Comparison of ENCODE assay signal across 24 cellular contexts in genomic region chr11:115610908-115611307, GRCh38.
A peak's percentile ranks its signal among the peaks of the same experiment; 100 is the strongest.
DNase-seq lines count a peak whose midpoint lies in the region; ATAC-seq, FAIRE-seq and TF ChIP-seq lines count a peak whose summit lies in the region.
"Had no signal": no experiment of that assay in that cellular context is flagged by ENCODE, and none has a peak within 500 bp of the region (broad histone marks: within the 10 kb centered on the region; RNA-seq: fewer than 3 reads in every experiment).

No MANE protein-coding gene starts in this region.

- H3K56ac ChIP-seq in H1 (replicated peaks; ENCODE audit: insufficient read length, low read depth, low read length): no peak overlapping the region

- H3K36me3 ChIP-seq in H1 (ENCODE audit: control insufficient read depth in 2 of 4, insufficient read depth in 4 of 4, low read length in 3 of 4) (no peaks in the 10 kb centered on the region), right lobe of liver (no peaks in the 10 kb centered on the region), neural progenitor cell (no peaks in the 10 kb centered on the region)
- H3K36me3 ChIP-seq in naive thymus-derived CD4-positive, alpha-beta T cell (ENCODE audit: control insufficient read depth in 2 of 3, insufficient read depth in 3 of 3, low read length in 3 of 3): no peaks in the 10 kb centered on the region
- H3K36me3 ChIP-seq: BE2C, BLaER1 had no signal

- POLR2A ChIA-PET in H1 (lab: Charles Lee; ENCODE audit: partially characterized antibody): no interaction called here
- POLR2A ChIA-PET in naive thymus-derived CD4-positive, alpha-beta T cell (lab: Charles Lee): no interaction called here

- H3K79me2 ChIP-seq in H1 (ENCODE audit: control insufficient read depth in 1 of 2, insufficient read depth in 2 of 2, low read length in 2 of 2) (no peaks in the 10 kb centered on the region), neural progenitor cell (ENCODE audit: low read depth) (no peaks in the 10 kb centered on the region)

- H2BK20ac ChIP-seq in H1 (ENCODE audit: low read length): 0 out of 2 replicates have a peak overlapping the region, but pooled peaks have one; percentile 34

- no peaks in the 10 kb centered on the region for H3K9me3 ChIP-seq in H1 (ENCODE audit: insufficient read depth in 2 of 2, low read depth in 1 of 2, low read length in 1 of 2)
- no peaks in the 10 kb centered on the region for H3K9me3 ChIP-seq in right lobe of liver
- no peaks in the 10 kb centered on the region for H3K9me3 ChIP-seq in neural progenitor cell (ENCODE audit: low read depth)
- H3K9me3 ChIP-seq in naive thymus-derived CD4-positive, alpha-beta T cell (ENCODE audit: control insufficient read depth in 2 of 3, low read length in 3 of 3): no peaks in the 10 kb centered on the region
- H3K9me3 ChIP-seq: BE2C, BLaER1 had no signal

- peak overlapping the region; percentile 21; the same call in 1 of the 2 replicates for H3K27ac ChIP-seq in VCaP
- no peak overlapping the region for H3K27ac ChIP-seq in H1 (ENCODE audit: low read depth, low read length)
- no peak overlapping the region for H3K27ac ChIP-seq in right lobe of liver
- no peak overlapping the region for H3K27ac ChIP-seq in neural progenitor cell
- H3K27ac ChIP-seq in naive thymus-derived CD4-positive, alpha-beta T cell (ENCODE audit: low read depth, low read length): no peak overlapping the region
- H3K27ac ChIP-seq: BLaER1 had no signal

- H3K4me3 Mint-ChIP-seq in neural progenitor cell: no peak overlapping the region
- H3K4me3 Mint-ChIP-seq in naive thymus-derived CD4-positive, alpha-beta T cell: no peak overlapping the region
- H3K4me3 Mint-ChIP-seq: CD4-positive, alpha-beta memory T cell; CD4-positive, CD25-positive, alpha-beta regulatory T cell; CD8-positive, alpha-beta memory T cell had no signal

- H2BK12ac ChIP-seq in H1 (ENCODE audit: low read depth, low read length): no peak overlapping the region

- H3K4me2 ChIP-seq in H1 (ENCODE audit: insufficient read depth in 1 of 2, low read depth in 2 of 2, low read length in 2 of 2) (no peak overlapping the region), neural progenitor cell (peak overlapping the region; percentile 47)
- H3K4me2 ChIP-seq: BLaER1 had no signal

- ATAC-seq in right lobe of liver: peak; percentile 39 to 63 (median 48)
- ATAC-seq in naive thymus-derived CD4-positive, alpha-beta T cell: no peak

- no peaks in the 10 kb centered on the region for H3K79me1 ChIP-seq in H1 (ENCODE audit: low read depth, low read length)

- H3K9me3 Mint-ChIP-seq in neural progenitor cell: no peaks in the 10 kb centered on the region
- H3K9me3 Mint-ChIP-seq in naive thymus-derived CD4-positive, alpha-beta T cell: peaks cover 0 to 11% (median 4%) of the 10 kb centered on the region in 11 donors

- H3K4me1 ChIP-seq in H1 (replicated peaks in 1 of 4; ENCODE audit: control insufficient read depth in 3 of 4, insufficient read depth in 4 of 4, low read length in 3 of 4): peaks cover 0 to 11% (median 6%) of the 10 kb centered on the region in 4 experiments; a peak in 6 of 7 replicates
- peaks cover 0 to 39% (median 16%) of the 10 kb centered on the region in 4 donors for H3K4me1 ChIP-seq in right lobe of liver
- peaks cover 22% of the 10 kb centered on the region for H3K4me1 ChIP-seq in neural progenitor cell
- H3K4me1 ChIP-seq in naive thymus-derived CD4-positive, alpha-beta T cell (ENCODE audit: control insufficient read depth in 2 of 2, insufficient read depth in 2 of 2, low read length in 2 of 2): no peaks in the 10 kb centered on the region
- H3K4me1 ChIP-seq: BLaER1 had no signal

- TF ChIP-seq RAD21 in H1 (IDR thresholded peaks at IDR 0.05 in 1 of 2, conservative IDR thresholded peaks at IDR 0.05 in 1 of 2; ENCODE audit: low read depth in 2 of 2, low read length in 2 of 2): no peak

- CTCF ChIA-PET in H1 (lab: Charles Lee; ENCODE audit: partially characterized antibody): interaction anchor here (0.6 to 2.9 kb wide), 3 partner anchors 8 to 171 kb away, joined by 3 to 15 read pairs (median 3); no protein-coding TSS in a partner anchor
- CTCF ChIA-PET in naive thymus-derived CD4-positive, alpha-beta T cell (lab: Charles Lee): no interaction called here

- H3K14ac ChIP-seq in H1 (ENCODE audit: insufficient read length): no peak overlapping the region

- no peak overlapping the region for H4K91ac ChIP-seq in H1 (replicated peaks; ENCODE audit: insufficient read length, low read length)

- TF ChIP-seq POLR2A in H1 (IDR thresholded peaks at IDR 0.05; ENCODE audit: control extremely low read depth in 1 of 2, low read depth in 2 of 2, low read length in 2 of 2) (no peak), right lobe of liver (IDR thresholded peaks at IDR 0.05) (no peak)

- H3K23me2 ChIP-seq in H1 (ENCODE audit: low read depth, low read length): no peaks in the 10 kb centered on the region

- TF ChIP-seq EP300 in H1 (IDR thresholded peaks at IDR 0.05; ENCODE audit: borderline replicate concordance in 1 of 2, low read depth in 2 of 2, low read length in 2 of 2): no peak

- WGBS in H1 (ENCODE audit: extremely low coverage in 1 of 2, insufficient coverage in 1 of 2, insufficient read length in 1 of 2, insufficient replicate concordance in 2 of 2, low coverage in 1 of 2, low lambda C conversion rate in 2 of 2, missing lambda C conversion rate in 1 of 2), 2 experiments: 87% methylated on average over 3 of the region's 3 CpGs; no CpG with 5 or more reads in 1 of the 2 experiments
- WGBS in right lobe of liver (ENCODE audit: insufficient coverage, low coverage, low lambda C conversion rate, missing lambda C conversion rate): 39% methylated on average over 3 of the region's 3 CpGs

- H2BK5ac ChIP-seq in H1 (ENCODE audit: low read depth, low read length): no peak overlapping the region

- H3K9ac ChIP-seq in H1 (replicated peaks in 1 of 4; ENCODE audit: extremely low read depth in 1 of 4, low read depth in 3 of 4, low read length in 3 of 4) (no peak overlapping the region), neural progenitor cell (no peak overlapping the region)
- H3K9ac ChIP-seq: BLaER1 had no signal

- DNase-seq in H1 (ENCODE audit: low read depth in 1 of 2, low spot score in 2 of 2): no peak
- DNase-seq in right lobe of liver: no peak
- no peak for DNase-seq in neural progenitor cell (ENCODE audit: low spot score)
- DNase-seq in DMS153 (lab: John Stamatoyannopoulos, UW): no peak
- no peak for DNase-seq in stimulated activated CD4-positive, alpha-beta T cell treated with anti-CD3 and anti-CD28 coated beads, Interleukin-12 subunit alpha, Interleukin-12 subunit beta, amount 100 ng/mL, for 4 hours
- no peak for DNase-seq in naive thymus-derived CD4-positive, alpha-beta T cell
- DNase-seq: 8988T; ACHN; BE2C; C1 segment of cervical spinal cord; CD4-positive, alpha-beta memory T cell; CD4-positive, CD25-positive, alpha-beta regulatory T cell; CD8-positive, alpha-beta memory T cell; COR-L47; DMS 273 treated with DMSO at 0.1 percent for 48 hours; DMS79 treated with DMSO at 0.1 percent for 48 hours; GF-D8 had no signal

- H3K4me1 Mint-ChIP-seq in neural progenitor cell: peaks cover 28% of the 10 kb centered on the region
- no peaks in the 10 kb centered on the region for H3K4me1 Mint-ChIP-seq in naive thymus-derived CD4-positive, alpha-beta T cell
- H3K4me1 Mint-ChIP-seq: CD14-positive monocyte; CD4-positive, alpha-beta memory T cell; CD4-positive, CD25-positive, alpha-beta regulatory T cell; CD8-positive, alpha-beta memory T cell had no signal

- peaks cover 0 to 3% (median 0%) of the 10 kb centered on the region in 4 experiments; a peak in 2 of 7 replicates for H3K27me3 ChIP-seq in H1 (replicated peaks in 1 of 4; ENCODE audit: control insufficient read depth in 3 of 4, extremely low read depth in 1 of 4, insufficient read depth in 3 of 4, low read length in 3 of 4)
- no peaks in the 10 kb centered on the region for H3K27me3 ChIP-seq in right lobe of liver
- H3K27me3 ChIP-seq in neural progenitor cell: no peaks in the 10 kb centered on the region
- no peaks in the 10 kb centered on the region for H3K27me3 ChIP-seq in naive thymus-derived CD4-positive, alpha-beta T cell (ENCODE audit: control insufficient read depth in 2 of 2, insufficient read depth in 2 of 2, low read length in 2 of 2)
- H3K27me3 ChIP-seq: BE2C, BLaER1 had no signal

- no peak overlapping the region for H4K8ac ChIP-seq in H1 (ENCODE audit: extremely low read depth, insufficient read depth, low read length)

- H3F3A ChIP-seq in neural progenitor cell (ENCODE audit: low read depth): peaks cover 15% of the 10 kb centered on the region

- no peak for TF ChIP-seq CTCF in VCaP (conservative IDR thresholded peaks at IDR 0.05)
- TF ChIP-seq CTCF in H1 (IDR thresholded peaks at IDR 0.05; ENCODE audit: control extremely low read depth in 1 of 3, insufficient read depth in 1 of 3, low read depth in 1 of 3, low read length in 3 of 3): no peak
- no peak for TF ChIP-seq CTCF in right lobe of liver (IDR thresholded peaks at IDR 0.05)
- TF ChIP-seq CTCF in neural progenitor cell (IDR thresholded peaks at IDR 0.05): no peak

- H2BK15ac ChIP-seq in H1 (ENCODE audit: low read length): no peak overlapping the region

- no peaks in the 10 kb centered on the region for H3K36me3 Mint-ChIP-seq in neural progenitor cell
- no peaks in the 10 kb centered on the region for H3K36me3 Mint-ChIP-seq in naive thymus-derived CD4-positive, alpha-beta T cell
- H3K36me3 Mint-ChIP-seq: CD14-positive monocyte; CD4-positive, alpha-beta memory T cell; CD4-positive, CD25-positive, alpha-beta regulatory T cell; CD8-positive, alpha-beta memory T cell had no signal

- H3K27me3 Mint-ChIP-seq in neural progenitor cell (ENCODE audit: insufficient read depth, low read depth): peaks cover 5% of the 10 kb centered on the region
- peaks cover 0 to 24% (median 7%) of the 10 kb centered on the region in 5 donors for H3K27me3 Mint-ChIP-seq in naive thymus-derived CD4-positive, alpha-beta T cell

- H3K4ac ChIP-seq in H1 (replicated peaks; ENCODE audit: insufficient read length, low read depth, low read length): no peak overlapping the region

- intact Hi-C loops in right lobe of liver (cut with DNase I): no loop called here
- intact Hi-C loops in naive thymus-derived CD4-positive, alpha-beta T cell (cut with micrococcal nuclease): no loop called here

- no peak overlapping the region for H2AK5ac ChIP-seq in H1 (ENCODE audit: low read depth, low read length)

- FAIRE-seq in H1 (lab: Jason Lieb, UNC): no peak
- FAIRE-seq: A204.1, G401.6, GM12891, GM19239 had no signal

- H4K5ac ChIP-seq in H1 (ENCODE audit: insufficient read length, low read depth, low read length): no peak overlapping the region

- no peak overlapping the region for H3K23ac ChIP-seq in H1 (ENCODE audit: insufficient read length)

- no peak overlapping the region for H2BK120ac ChIP-seq in H1 (replicated peaks; ENCODE audit: low read depth, low read length)

- H3K18ac ChIP-seq in H1 (ENCODE audit: extremely low read depth, low read length): no peak overlapping the region; the same call in 1 of the 2 replicates

- H2AFZ ChIP-seq in H1 (ENCODE audit: low read length) (no peak overlapping the region), neural progenitor cell (replicated peaks) (peak overlapping the region; percentile 17)

- H3K27ac Mint-ChIP-seq in neural progenitor cell: no peak overlapping the region
- H3K27ac Mint-ChIP-seq in naive thymus-derived CD4-positive, alpha-beta T cell: no peak overlapping the region
- H3K27ac Mint-ChIP-seq: CD14-positive monocyte; CD4-positive, alpha-beta memory T cell; CD4-positive, CD25-positive, alpha-beta regulatory T cell had no signal

- no peak overlapping the region for H3K4me3 ChIP-seq in H1 (ENCODE audit: extremely low read depth in 1 of 4, insufficient read depth in 2 of 4, low read depth in 3 of 4, low read length in 4 of 4)
- H3K4me3 ChIP-seq in right lobe of liver: no peak overlapping the region
- H3K4me3 ChIP-seq in neural progenitor cell: no peak overlapping the region
- H3K4me3 ChIP-seq in naive thymus-derived CD4-positive, alpha-beta T cell (ENCODE audit: low read length): no peak overlapping the region
- H3K4me3 ChIP-seq: BLaER1 had no signal

- H4K20me1 ChIP-seq in H1 (replicated peaks in 1 of 2; ENCODE audit: control insufficient read depth in 1 of 2, insufficient read depth in 2 of 2, low read length in 2 of 2) (no peaks in the 10 kb centered on the region), neural progenitor cell (ENCODE audit: low read depth) (no peaks in the 10 kb centered on the region)
- H4K20me1 ChIP-seq: BLaER1 had no signal
